8 cellular contexts compared by ENCODE assay signal in genomic region chr18:26225915-26226228, GRCh38. TPM values are rescaled to one million over a fixed set of nuclear protein-coding genes. Genes with fewer than 3 reads are reported as not detected.
DNase-seq lines count a peak whose midpoint lies in the region; ATAC-seq and TF ChIP-seq lines count a peak whose summit lies in the region.

No MANE protein-coding gene starts in this region.

- no peaks in the 10 kb centered on the region for H3K9me3 Mint-ChIP-seq in activated naive CD4-positive, alpha-beta T cell treated with anti-CD3 and anti-CD28 coated beads for 36 hours

- in situ Hi-C loops in astrocyte of the cerebellum (cut with HindIII; ENCODE audit: low sequenced_read_pairs) = no loop called here
- in situ Hi-C loops in transverse colon (cut with MboI; ENCODE audit: low pct_ligation_motif_present in 1 of 4, low pct_unique_long_range_greater_than_20kb in 1 of 4, low sequenced_read_pairs in 3 of 4) = loop anchor here in 1 of 4 donors (25.0 kb wide), 1 partner anchor 214 kb away; no protein-coding TSS in a partner anchor

- intact Hi-C loops in activated naive CD4-positive, alpha-beta T cell treated with anti-CD3 and anti-CD28 coated beads for 36 hours (cut with micrococcal nuclease) = loop anchor here (1.0 to 5.0 kb wide), 6 partner anchors 11 to 323 kb away; partner anchors contain the start of genes KCTD1, PSMA8 and SS18
- intact Hi-C loops in lower lobe of right lung (cut with DNase I) = no loop called here
- intact Hi-C loops in transverse colon (cut with DNase I; ENCODE audit: low total_unique reads) = no loop called here

- peaks cover 7% of the 10 kb centered on the region for H3K36me3 Mint-ChIP-seq in activated naive CD4-positive, alpha-beta T cell treated with anti-CD3 and anti-CD28 coated beads for 36 hours (ENCODE audit: low read depth)

- no peaks in the 10 kb centered on the region for H3K27me3 Mint-ChIP-seq in activated naive CD4-positive, alpha-beta T cell treated with anti-CD3 and anti-CD28 coated beads for 36 hours (ENCODE audit: low read depth)

- H3K27me3 ChIP-seq in lower lobe of right lung (ENCODE audit: low read depth) (no peaks in the 10 kb centered on the region), transverse colon (no peaks in the 10 kb centered on the region)

- H3K9me3 ChIP-seq in lower lobe of right lung (no peaks in the 10 kb centered on the region), transverse colon (no peaks in the 10 kb centered on the region)

- no peak for TF ChIP-seq EP300 in transverse colon (IDR thresholded peaks at IDR 0.05; ENCODE audit: low read depth)

- H3K36me3 ChIP-seq in lower lobe of right lung (no peaks in the 10 kb centered on the region), transverse colon (no peaks in the 10 kb centered on the region)

- peak overlapping the region; percentile 83 for H3K27ac ChIP-seq in lower lobe of right lung
- H3K27ac ChIP-seq in transverse colon = peak overlapping the region; percentile 77 to 88 (median 79)

- no peak for DNase-seq in activated naive CD4-positive, alpha-beta T cell treated with anti-CD3 and anti-CD28 coated beads for 36 hours
- no peak for DNase-seq in activated naive CD4-positive, alpha-beta T cell treated with Interleukin-2 at 50 U/mL for 16 hours
- DNase-seq in astrocyte of the cerebellum (ENCODE audit: low read depth) (no peak), lower lobe of right lung (no peak), transverse colon (no peak), left lobe of liver (ENCODE audit: low spot score) (no peak), SKM-1 treated with dmso at 0.1 percent for 144 hours (lab: John Stamatoyannopoulos, UW; ENCODE audit: unreplicated experiment) (no peak)
- DNase-seq in stimulated activated CD4-positive, alpha-beta T cell treated with anti-CD3 and anti-CD28 coated beads, Interleukin-12 subunit alpha, Interleukin-12 subunit beta, amount 100 ng/mL, for 4 hours = no peak

- ATAC-seq in lower lobe of right lung (no peak), left lobe of liver (no peak)

- CTCF ChIA-PET in activated naive CD4-positive, alpha-beta T cell treated with anti-CD3 and anti-CD28 coated beads for 36 hours (lab: Charles Lee) = no interaction called here

- H3K4me3 ChIP-seq in astrocyte of the cerebellum (ENCODE audit: low read depth, low read length) (peak overlapping the region; percentile 91), lower lobe of right lung (peak overlapping the region; percentile 95), transverse colon (peak overlapping the region in 3 of 4 donors; percentile 67 to 81 (median 73))

- H3K4me1 Mint-ChIP-seq in activated naive CD4-positive, alpha-beta T cell treated with anti-CD3 and anti-CD28 coated beads for 36 hours (ENCODE audit: low read depth) = peaks cover 32% of the 10 kb centered on the region

- no peak for TF ChIP-seq POLR2A in transverse colon (IDR thresholded peaks at IDR 0.05)

- TF ChIP-seq CTCF in astrocyte of the cerebellum (IDR thresholded peaks at IDR 0.05; ENCODE audit: low read depth, low read length, missing control alignments) (no peak), lower lobe of right lung (IDR thresholded peaks at IDR 0.05) (no peak), transverse colon (IDR thresholded peaks at IDR 0.05) (no peak)

- H3K4me3 Mint-ChIP-seq in activated naive CD4-positive, alpha-beta T cell treated with anti-CD3 and anti-CD28 coated beads for 36 hours = peak overlapping the region; percentile 92

- peaks cover 16% of the 10 kb centered on the region for H3K4me1 ChIP-seq in lower lobe of right lung
- H3K4me1 ChIP-seq in transverse colon = peaks cover 0 to 26% (median 8%) of the 10 kb centered on the region in 4 donors

- 2 to 6% methylated on average over 5 to 8 of the region's 8 CpGs for WGBS in transverse colon (ENCODE audit: low coverage in 1 of 2), 2 donors

- H3K27ac Mint-ChIP-seq in activated naive CD4-positive, alpha-beta T cell treated with anti-CD3 and anti-CD28 coated beads for 36 hours = peak overlapping the region; percentile 94

RNA-seq across cellular contexts. Expression of gene TAF4B, which starts 0.4 kb away (rescaled TPM):
- total RNA-seq in activated naive CD4-positive, alpha-beta T cell treated with anti-CD3 and anti-CD28 coated beads for 36 hours = 10 to 100 TPM; 15.9 to 16.3 TPM
- total RNA-seq in lower lobe of right lung (2.8 TPM), transverse colon (10 to 100 TPM in 1 of 4 donors, 1 to 10 TPM in 3; 3.7 to 11.9 (median 7.1) TPM), left lobe of liver (0.20 TPM)
